ENCODE assay signal across 1 cellular context in the genomic region with DNA sequence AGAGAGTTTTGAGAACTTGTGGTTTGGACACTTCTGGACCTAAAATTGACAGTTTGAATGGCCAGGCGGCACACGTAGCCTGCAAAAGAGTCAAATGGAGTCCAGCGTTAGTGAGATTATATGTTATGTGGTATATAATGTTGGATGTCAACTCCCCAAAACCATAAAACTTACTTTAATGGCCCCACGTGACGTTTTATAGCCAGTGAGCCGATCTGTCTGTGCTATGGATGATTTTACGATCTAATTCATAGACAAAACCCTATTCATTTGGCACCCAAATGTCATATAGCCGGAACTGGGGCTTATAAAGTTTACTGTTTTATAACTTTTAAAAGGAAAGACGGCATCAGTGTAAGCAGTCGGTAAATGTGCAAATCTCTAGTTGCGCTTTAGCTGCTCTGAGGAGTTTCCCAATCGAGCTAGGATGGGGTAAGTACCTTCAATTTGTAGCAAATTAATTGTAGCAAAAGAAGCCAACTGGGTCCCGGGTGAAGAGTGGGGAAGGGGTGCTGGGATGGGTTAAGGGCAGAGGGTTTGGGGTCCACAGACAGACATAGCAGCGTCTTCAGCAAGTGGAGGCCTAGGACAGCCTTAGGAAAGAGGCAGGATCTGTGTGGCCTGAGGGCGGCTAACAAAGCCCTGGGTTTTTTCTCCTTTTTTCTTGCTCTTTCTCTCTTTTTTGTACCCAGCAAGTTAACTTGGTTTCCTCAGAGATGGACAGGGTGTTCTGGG.
TF ChIP-seq lines count a peak whose summit lies in the region.

No MANE protein-coding gene starts in this region.

TF ChIP-seq in HEK293, 187 proteins besides CTCF, POLR2A, EP300 and RAD21 (continued from another document and continues in another):
- TF ChIP-seq SP7 (tag by site-specific recombination; IDR thresholded peaks at IDR 0.05) (peak; percentile 96), ZNF221 (tag by site-specific recombination; IDR thresholded peaks at IDR 0.05; ENCODE audit: borderline replicate concordance) (no peak), IKZF3 (tag by site-specific recombination; IDR thresholded peaks at IDR 0.05) (peak; percentile 46; the same call in 1 of the 2 replicates), KLF10 (tag by site-specific recombination; IDR thresholded peaks at IDR 0.05) (peak; percentile 65), ZNF274 (IDR thresholded peaks at IDR 0.05; ENCODE audit: low read length) (no peak), ZNF274 (tag by site-specific recombination; IDR thresholded peaks at IDR 0.05; ENCODE audit: borderline replicate concordance) (no peak), ZNF670 (tag by site-specific recombination; IDR thresholded peaks at IDR 0.05; ENCODE audit: low read depth) (no peak)
- TF ChIP-seq, protein P1, sequence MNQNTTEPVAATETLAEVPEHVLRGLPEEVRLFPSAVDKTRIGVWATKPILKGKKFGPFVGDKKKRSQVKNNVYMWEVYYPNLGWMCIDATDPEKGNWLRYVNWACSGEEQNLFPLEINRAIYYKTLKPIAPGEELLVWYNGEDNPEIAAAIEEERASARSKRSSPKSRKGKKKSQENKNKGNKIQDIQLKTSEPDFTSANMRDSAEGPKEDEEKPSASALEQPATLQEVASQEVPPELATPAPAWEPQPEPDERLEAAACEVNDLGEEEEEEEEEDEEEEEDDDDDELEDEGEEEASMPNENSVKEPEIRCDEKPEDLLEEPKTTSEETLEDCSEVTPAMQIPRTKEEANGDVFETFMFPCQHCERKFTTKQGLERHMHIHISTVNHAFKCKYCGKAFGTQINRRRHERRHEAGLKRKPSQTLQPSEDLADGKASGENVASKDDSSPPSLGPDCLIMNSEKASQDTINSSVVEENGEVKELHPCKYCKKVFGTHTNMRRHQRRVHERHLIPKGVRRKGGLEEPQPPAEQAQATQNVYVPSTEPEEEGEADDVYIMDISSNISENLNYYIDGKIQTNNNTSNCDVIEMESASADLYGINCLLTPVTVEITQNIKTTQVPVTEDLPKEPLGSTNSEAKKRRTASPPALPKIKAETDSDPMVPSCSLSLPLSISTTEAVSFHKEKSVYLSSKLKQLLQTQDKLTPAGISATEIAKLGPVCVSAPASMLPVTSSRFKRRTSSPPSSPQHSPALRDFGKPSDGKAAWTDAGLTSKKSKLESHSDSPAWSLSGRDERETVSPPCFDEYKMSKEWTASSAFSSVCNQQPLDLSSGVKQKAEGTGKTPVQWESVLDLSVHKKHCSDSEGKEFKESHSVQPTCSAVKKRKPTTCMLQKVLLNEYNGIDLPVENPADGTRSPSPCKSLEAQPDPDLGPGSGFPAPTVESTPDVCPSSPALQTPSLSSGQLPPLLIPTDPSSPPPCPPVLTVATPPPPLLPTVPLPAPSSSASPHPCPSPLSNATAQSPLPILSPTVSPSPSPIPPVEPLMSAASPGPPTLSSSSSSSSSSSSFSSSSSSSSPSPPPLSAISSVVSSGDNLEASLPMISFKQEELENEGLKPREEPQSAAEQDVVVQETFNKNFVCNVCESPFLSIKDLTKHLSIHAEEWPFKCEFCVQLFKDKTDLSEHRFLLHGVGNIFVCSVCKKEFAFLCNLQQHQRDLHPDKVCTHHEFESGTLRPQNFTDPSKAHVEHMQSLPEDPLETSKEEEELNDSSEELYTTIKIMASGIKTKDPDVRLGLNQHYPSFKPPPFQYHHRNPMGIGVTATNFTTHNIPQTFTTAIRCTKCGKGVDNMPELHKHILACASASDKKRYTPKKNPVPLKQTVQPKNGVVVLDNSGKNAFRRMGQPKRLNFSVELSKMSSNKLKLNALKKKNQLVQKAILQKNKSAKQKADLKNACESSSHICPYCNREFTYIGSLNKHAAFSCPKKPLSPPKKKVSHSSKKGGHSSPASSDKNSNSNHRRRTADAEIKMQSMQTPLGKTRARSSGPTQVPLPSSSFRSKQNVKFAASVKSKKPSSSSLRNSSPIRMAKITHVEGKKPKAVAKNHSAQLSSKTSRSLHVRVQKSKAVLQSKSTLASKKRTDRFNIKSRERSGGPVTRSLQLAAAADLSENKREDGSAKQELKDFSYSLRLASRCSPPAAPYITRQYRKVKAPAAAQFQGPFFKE (tag by site-specific recombination; IDR thresholded peaks at IDR 0.05; ENCODE audit: borderline replicate concordance), result no peak
- TF ChIP-seq, protein P2, sequence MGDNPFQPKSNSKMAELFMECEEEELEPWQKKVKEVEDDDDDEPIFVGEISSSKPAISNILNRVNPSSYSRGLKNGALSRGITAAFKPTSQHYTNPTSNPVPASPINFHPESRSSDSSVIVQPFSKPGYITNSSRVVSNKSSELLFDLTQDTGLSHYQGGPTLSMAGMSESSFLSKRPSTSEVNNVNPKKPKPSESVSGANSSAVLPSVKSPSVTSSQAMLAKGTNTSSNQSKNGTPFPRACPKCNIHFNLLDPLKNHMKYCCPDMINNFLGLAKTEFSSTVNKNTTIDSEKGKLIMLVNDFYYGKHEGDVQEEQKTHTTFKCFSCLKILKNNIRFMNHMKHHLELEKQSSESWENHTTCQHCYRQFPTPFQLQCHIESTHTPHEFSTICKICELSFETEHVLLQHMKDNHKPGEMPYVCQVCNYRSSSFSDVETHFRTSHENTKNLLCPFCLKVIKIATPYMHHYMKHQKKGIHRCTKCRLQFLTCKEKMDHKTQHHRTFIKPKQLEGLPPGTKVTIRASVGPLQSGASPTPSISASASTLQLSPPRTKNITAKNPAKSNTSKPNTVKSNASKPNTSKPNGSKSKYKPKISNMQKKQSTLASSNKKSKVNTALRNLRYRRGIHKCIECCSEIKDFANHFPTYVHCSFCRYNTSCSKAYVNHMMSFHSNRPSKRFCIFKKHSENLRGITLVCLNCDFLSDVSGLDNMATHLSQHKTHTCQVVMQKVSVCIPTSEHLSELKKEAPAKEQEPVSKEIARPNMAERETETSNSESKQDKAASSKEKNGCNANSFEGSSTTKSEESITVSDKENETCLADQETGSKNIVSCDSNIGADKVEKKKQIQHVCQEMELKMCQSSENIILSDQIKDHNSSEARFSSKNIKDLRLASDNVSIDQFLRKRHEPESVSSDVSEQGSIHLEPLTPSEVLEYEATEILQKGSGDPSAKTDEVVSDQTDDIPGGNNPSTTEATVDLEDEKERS (tag by site-specific recombination; IDR thresholded peaks at IDR 0.05), result no peak
- TF ChIP-seq, protein P3, sequence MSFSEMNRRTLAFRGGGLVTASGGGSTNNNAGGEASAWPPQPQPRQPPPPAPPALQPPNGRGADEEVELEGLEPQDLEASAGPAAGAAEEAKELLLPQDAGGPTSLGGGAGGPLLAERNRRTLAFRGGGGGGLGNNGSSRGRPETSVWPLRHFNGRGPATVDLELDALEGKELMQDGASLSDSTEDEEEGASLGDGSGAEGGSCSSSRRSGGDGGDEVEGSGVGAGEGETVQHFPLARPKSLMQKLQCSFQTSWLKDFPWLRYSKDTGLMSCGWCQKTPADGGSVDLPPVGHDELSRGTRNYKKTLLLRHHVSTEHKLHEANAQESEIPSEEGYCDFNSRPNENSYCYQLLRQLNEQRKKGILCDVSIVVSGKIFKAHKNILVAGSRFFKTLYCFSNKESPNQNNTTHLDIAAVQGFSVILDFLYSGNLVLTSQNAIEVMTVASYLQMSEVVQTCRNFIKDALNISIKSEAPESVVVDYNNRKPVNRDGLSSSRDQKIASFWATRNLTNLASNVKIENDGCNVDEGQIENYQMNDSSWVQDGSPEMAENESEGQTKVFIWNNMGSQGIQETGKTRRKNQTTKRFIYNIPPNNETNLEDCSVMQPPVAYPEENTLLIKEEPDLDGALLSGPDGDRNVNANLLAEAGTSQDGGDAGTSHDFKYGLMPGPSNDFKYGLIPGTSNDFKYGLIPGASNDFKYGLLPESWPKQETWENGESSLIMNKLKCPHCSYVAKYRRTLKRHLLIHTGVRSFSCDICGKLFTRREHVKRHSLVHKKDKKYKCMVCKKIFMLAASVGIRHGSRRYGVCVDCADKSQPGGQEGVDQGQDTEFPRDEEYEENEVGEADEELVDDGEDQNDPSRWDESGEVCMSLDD (tag by site-specific recombination; IDR thresholded peaks at IDR 0.05), result no peak
- TF ChIP-seq, protein P4, sequence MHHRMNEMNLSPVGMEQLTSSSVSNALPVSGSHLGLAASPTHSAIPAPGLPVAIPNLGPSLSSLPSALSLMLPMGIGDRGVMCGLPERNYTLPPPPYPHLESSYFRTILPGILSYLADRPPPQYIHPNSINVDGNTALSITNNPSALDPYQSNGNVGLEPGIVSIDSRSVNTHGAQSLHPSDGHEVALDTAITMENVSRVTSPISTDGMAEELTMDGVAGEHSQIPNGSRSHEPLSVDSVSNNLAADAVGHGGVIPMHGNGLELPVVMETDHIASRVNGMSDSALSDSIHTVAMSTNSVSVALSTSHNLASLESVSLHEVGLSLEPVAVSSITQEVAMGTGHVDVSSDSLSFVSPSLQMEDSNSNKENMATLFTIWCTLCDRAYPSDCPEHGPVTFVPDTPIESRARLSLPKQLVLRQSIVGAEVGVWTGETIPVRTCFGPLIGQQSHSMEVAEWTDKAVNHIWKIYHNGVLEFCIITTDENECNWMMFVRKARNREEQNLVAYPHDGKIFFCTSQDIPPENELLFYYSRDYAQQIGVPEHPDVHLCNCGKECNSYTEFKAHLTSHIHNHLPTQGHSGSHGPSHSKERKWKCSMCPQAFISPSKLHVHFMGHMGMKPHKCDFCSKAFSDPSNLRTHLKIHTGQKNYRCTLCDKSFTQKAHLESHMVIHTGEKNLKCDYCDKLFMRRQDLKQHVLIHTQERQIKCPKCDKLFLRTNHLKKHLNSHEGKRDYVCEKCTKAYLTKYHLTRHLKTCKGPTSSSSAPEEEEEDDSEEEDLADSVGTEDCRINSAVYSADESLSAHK (tag by site-specific recombination; IDR thresholded peaks at IDR 0.05), result peak; percentile 87
- TF ChIP-seq, protein P5, sequence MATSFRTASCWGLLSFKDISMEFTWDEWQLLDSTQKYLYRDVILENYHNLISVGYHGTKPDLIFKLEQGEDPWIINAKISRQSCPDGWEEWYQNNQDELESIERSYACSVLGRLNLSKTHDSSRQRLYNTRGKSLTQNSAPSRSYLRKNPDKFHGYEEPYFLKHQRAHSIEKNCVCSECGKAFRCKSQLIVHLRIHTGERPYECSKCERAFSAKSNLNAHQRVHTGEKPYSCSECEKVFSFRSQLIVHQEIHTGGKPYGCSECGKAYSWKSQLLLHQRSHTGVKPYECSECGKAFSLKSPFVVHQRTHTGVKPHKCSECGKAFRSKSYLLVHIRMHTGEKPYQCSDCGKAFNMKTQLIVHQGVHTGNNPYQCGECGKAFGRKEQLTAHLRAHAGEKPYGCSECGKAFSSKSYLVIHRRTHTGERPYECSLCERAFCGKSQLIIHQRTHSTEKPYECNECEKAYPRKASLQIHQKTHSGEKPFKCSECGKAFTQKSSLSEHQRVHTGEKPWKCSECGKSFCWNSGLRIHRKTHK (tag by site-specific recombination; IDR thresholded peaks at IDR 0.05), result no peak
- TF ChIP-seq, protein P6, sequence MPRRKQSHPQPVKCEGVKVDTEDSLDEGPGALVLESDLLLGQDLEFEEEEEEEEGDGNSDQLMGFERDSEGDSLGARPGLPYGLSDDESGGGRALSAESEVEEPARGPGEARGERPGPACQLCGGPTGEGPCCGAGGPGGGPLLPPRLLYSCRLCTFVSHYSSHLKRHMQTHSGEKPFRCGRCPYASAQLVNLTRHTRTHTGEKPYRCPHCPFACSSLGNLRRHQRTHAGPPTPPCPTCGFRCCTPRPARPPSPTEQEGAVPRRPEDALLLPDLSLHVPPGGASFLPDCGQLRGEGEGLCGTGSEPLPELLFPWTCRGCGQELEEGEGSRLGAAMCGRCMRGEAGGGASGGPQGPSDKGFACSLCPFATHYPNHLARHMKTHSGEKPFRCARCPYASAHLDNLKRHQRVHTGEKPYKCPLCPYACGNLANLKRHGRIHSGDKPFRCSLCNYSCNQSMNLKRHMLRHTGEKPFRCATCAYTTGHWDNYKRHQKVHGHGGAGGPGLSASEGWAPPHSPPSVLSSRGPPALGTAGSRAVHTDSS (tag by site-specific recombination; IDR thresholded peaks at IDR 0.05), result peak; percentile 14; the same call in 1 of the 2 replicates
- TF ChIP-seq, protein P7, sequence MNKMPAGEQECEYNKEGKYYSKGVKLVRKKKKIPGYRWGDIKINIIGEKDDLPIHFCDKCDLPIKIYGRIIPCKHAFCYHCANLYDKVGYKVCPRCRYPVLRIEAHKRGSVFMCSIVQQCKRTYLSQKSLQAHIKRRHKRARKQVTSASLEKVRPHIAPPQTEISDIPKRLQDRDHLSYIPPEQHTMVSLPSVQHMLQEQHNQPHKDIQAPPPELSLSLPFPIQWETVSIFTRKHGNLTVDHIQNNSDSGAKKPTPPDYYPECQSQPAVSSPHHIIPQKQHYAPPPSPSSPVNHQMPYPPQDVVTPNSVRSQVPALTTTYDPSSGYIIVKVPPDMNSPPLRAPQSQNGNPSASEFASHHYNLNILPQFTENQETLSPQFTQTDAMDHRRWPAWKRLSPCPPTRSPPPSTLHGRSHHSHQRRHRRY (tag by site-specific recombination; IDR thresholded peaks at IDR 0.05), result no peak
- TF ChIP-seq, protein P8, sequence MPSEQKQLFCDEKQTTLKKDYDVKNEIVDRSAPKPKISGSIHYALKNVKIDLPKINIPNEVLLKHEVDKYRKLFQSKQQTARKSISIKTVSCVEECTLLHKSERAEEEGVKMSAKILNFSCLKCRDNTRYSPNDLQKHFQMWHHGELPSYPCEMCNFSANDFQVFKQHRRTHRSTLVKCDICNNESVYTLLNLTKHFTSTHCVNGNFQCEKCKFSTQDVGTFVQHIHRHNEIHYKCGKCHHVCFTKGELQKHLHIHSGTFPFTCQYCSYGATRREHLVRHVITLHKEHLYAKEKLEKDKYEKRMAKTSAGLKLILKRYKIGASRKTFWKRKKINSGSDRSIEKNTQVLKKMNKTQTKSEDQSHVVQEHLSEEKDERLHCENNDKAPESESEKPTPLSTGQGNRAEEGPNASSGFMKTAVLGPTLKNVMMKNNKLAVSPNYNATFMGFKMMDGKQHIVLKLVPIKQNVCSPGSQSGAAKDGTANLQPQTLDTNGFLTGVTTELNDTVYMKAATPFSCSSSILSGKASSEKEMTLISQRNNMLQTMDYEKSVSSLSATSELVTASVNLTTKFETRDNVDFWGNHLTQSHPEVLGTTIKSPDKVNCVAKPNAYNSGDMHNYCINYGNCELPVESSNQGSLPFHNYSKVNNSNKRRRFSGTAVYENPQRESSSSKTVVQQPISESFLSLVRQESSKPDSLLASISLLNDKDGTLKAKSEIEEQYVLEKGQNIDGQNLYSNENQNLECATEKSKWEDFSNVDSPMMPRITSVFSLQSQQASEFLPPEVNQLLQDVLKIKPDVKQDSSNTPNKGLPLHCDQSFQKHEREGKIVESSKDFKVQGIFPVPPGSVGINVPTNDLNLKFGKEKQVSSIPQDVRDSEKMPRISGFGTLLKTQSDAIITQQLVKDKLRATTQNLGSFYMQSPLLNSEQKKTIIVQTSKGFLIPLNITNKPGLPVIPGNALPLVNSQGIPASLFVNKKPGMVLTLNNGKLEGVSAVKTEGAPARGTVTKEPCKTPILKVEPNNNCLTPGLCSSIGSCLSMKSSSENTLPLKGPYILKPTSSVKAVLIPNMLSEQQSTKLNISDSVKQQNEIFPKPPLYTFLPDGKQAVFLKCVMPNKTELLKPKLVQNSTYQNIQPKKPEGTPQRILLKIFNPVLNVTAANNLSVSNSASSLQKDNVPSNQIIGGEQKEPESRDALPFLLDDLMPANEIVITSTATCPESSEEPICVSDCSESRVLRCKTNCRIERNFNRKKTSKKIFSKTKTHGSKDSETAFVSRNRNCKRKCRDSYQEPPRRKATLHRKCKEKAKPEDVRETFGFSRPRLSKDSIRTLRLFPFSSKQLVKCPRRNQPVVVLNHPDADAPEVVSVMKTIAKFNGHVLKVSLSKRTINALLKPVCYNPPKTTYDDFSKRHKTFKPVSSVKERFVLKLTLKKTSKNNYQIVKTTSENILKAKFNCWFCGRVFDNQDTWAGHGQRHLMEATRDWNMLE (tag by site-specific recombination; conservative IDR thresholded peaks at IDR 0.05; ENCODE audit: low read depth), result 0 out of 2 replicates have a peak, but pooled peaks have one; percentile 8
